Comparison of ENCODE assay signal across 8 cellular contexts in the genomic region with DNA sequence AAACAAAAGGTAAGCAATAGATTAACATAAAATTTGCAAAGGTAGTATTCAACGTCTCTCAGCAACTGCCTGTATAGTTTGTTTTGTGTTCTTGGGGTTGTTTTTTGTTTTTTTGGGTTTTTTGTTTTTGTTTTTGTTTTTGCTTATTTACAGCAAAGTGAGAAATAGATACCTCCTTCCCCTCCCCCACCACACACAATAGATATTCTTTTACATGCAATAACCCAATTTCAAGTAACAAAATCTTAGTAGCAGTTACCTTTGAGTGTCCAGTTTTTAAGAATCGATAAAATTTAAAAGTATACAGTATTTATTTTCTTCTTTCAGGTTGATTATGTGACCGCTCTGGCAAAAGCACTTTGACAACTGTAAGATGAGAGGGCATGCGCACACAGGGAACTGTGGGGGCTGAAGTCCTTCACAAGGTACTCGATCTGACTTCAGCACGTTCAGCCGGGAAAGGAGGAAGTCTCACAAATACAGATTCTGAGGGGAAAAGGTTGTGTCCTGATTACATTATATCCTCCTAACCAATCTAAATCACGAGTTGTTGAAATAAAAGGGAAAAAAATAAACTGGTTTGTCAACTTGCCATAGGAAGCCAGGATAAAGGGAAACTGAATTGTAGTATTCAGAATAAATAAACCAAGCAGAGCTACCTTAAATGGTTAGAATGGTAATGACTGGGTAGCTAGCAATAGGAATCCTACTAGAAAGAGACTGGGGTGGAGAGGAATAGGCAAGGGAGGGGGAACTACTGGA. TPM values are rescaled to one million over a fixed set of nuclear protein-coding genes. Genes with fewer than 3 reads are reported as not detected.
DNase-seq lines count a peak whose midpoint lies in the region; ATAC-seq and TF ChIP-seq lines count a peak whose summit lies in the region.

No MANE protein-coding gene starts in this region.

- ATAC-seq in stimulated activated naive CD8-positive, alpha-beta T cell treated with anti-CD3 and anti-CD28 coated beads, Interleukin-15, Interleukin-2, amounts not matched to agents 100 U/mL and 50 U/mL, for 24 hours, result no peak
- no peak for ATAC-seq in HG03520 (IDR thresholded peaks at IDR 0.05; ENCODE audit: unreplicated experiment)

- H3K9me3 Mint-ChIP-seq in mesothelial cell of epicardium, result no peaks in the 10 kb centered on the region

- peak overlapping the region; percentile 87 for H3K27ac Mint-ChIP-seq in mesothelial cell of epicardium

- peaks cover 31% of the 10 kb centered on the region for H3K4me1 Mint-ChIP-seq in mesothelial cell of epicardium

- H3K36me3 Mint-ChIP-seq in mesothelial cell of epicardium, result peaks cover 3% of the 10 kb centered on the region

- TF ChIP-seq CTCF in mesothelial cell of epicardium (IDR thresholded peaks at IDR 0.05; ENCODE audit: unreplicated experiment), result no peak

- H3K27me3 Mint-ChIP-seq in mesothelial cell of epicardium (ENCODE audit: low read depth), result peaks cover 13% of the 10 kb centered on the region

- peak overlapping the region; percentile 57 for H3K4me3 Mint-ChIP-seq in mesothelial cell of epicardium

- no peak for TF ChIP-seq POLR2A in erythroblast (IDR thresholded peaks at IDR 0.05; ENCODE audit: low read length)

- DNase-seq in D341Med (ENCODE audit: low spot score), result peak; percentile 53
- peak in 49 of 76 experiments; percentile 1 to 66 (median 30) for DNase-seq in HUDEP-2 (lab: John Stamatoyannopoulos, UW; ENCODE audit: unreplicated experiment in 76 of 76)
- DNase-seq in NOMO-1 treated with dmso at 0.1 percent for 144 hours (lab: John Stamatoyannopoulos, UW; ENCODE audit: unreplicated experiment), result peak; percentile 37
- peak; percentile 23 to 34 for DNase-seq in activated T-cell treated with anti-CD3 and anti-CD28 coated beads, Interleukin-2, amount 50 U/mL, for 48 hours
- peak; percentile 20 to 24 for DNase-seq in erythroblast (lab: John Stamatoyannopoulos, UW)
- DNase-seq in mesothelial cell of epicardium (ENCODE audit: low spot score in 2 of 2, unreplicated experiment in 2 of 2), result peak in 1 of 2 experiments; percentile 48
- DNase-seq in stimulated activated naive CD8-positive, alpha-beta T cell treated with anti-CD3 and anti-CD28 coated beads, Interleukin-15, Interleukin-2, amounts not matched to agents 100 U/mL and 50 U/mL, for 24 hours, result peak; percentile 42

RNA-seq across cellular contexts. Expression of a gene that starts 47.8 kb away (rescaled TPM):
- total RNA-seq in mesothelial cell of epicardium, result 2.6 to 3.0 TPM (median 2.6 TPM) in 3 replicates

RNA-seq across cellular contexts. Expression of a gene that starts 47.9 kb away (rescaled TPM):
- 63.8 to 66.1 TPM (median 65.9 TPM) in 3 replicates for total RNA-seq in mesothelial cell of epicardium
